In the genomic region with DNA sequence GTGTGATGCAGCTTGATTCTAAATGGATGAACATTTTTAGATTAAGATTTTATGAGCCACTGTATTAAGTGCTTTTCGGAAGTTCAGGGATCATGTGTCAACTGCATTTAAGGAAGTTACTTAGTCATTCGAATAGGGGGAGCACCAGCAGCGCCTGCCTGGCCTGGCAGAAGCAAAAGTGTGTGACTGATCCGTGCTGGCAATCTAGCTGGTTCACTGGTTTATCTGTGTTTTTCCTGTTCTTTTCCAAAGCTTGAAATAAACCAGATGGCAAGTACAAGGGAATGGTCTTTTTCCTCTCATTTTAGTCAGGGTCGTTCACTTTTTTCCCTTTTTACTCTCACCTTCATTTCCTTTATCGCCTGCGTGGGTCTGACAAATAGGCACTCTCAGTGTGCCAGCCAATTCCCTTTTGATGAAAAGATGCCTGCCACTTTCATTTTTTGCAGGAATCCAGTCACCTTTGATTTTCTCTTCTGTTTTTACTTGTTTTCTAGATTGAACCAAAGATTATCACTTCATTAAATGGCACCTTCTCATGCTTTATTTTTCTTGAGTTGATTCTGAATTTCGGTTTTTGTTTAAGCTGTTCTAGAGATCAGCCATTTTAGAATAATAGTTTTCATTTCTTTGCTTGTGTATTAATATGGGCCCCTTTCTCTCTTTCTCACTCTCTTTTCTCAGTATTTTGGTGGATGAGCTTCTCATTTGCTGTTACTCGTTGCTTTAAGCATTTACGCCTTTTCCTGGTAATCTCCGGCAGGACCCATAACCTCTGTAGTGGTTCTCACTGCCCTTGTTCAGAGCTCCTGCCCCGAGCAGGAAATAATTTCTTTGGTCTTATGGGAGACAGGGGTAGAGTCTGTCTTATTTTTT, we compare ENCODE assay signal across 8 cellular contexts. TPM values are rescaled to one million over a fixed set of nuclear protein-coding genes. Genes with fewer than 3 reads are reported as not detected.
DNase-seq lines count a peak whose midpoint lies in the region; ATAC-seq, FAIRE-seq and TF ChIP-seq lines count a peak whose summit lies in the region.

No MANE protein-coding gene starts in this region.

- H4K20me1 ChIP-seq in H1 (replicated peaks in 1 of 2; ENCODE audit: control insufficient read depth in 1 of 2, insufficient read depth in 2 of 2, low read length in 2 of 2), result no peaks in the 10 kb centered on the region

- H2BK5ac ChIP-seq in H1 (ENCODE audit: low read depth, low read length), result no peak overlapping the region

- FAIRE-seq in H1 (lab: Jason Lieb, UNC), result no peak

- H3K4me1 ChIP-seq in H1 (replicated peaks in 1 of 4; ENCODE audit: control insufficient read depth in 3 of 4, insufficient read depth in 4 of 4, low read length in 3 of 4) (peaks cover 8 to 20% (median 14%) of the 10 kb centered on the region in 4 experiments), suprapubic skin (peaks cover 77% of the 10 kb centered on the region)

- H3K4me3 ChIP-seq in MG63, result peak overlapping the region; percentile 27; the same call in 1 of the 2 replicates
- peak overlapping the region in 1 of 4 experiments; percentile 13; a peak in 1 of 8 replicates for H3K4me3 ChIP-seq in H1 (ENCODE audit: extremely low read depth in 1 of 4, insufficient read depth in 2 of 4, low read depth in 3 of 4, low read length in 4 of 4)
- H3K4me3 ChIP-seq in suprapubic skin, result peak overlapping the region; percentile 89

- H3K14ac ChIP-seq in H1 (ENCODE audit: insufficient read length), result no peak overlapping the region

- H2BK12ac ChIP-seq in H1 (ENCODE audit: low read depth, low read length), result no peak overlapping the region

- H3K9me3 ChIP-seq in MG63 (no peaks in the 10 kb centered on the region), H1 (ENCODE audit: insufficient read depth in 2 of 2, low read depth in 1 of 2, low read length in 1 of 2) (no peaks in the 10 kb centered on the region), suprapubic skin (no peaks in the 10 kb centered on the region)

- no peak for TF ChIP-seq EP300 in H1 (IDR thresholded peaks at IDR 0.05; ENCODE audit: borderline replicate concordance in 1 of 2, low read depth in 2 of 2, low read length in 2 of 2)
- TF ChIP-seq EP300 in suprapubic skin (IDR thresholded peaks at IDR 0.05), result no peak

- POLR2A ChIA-PET in H1 (lab: Charles Lee; ENCODE audit: partially characterized antibody), result interaction anchor here (1.1 to 2.5 kb wide), 3 partner anchors 8 to 12 kb away, joined by 3 to 6 read pairs (median 4); no protein-coding TSS in a partner anchor

- H3K79me1 ChIP-seq in H1 (ENCODE audit: low read depth, low read length), result no peaks in the 10 kb centered on the region; the same call in 1 of the 2 replicates

- no peak overlapping the region for H4K8ac ChIP-seq in H1 (ENCODE audit: extremely low read depth, insufficient read depth, low read length)

- TF ChIP-seq CTCF in H1 (IDR thresholded peaks at IDR 0.05; ENCODE audit: control extremely low read depth in 1 of 3, insufficient read depth in 1 of 3, low read depth in 1 of 3, low read length in 3 of 3) (no peak), suprapubic skin (IDR thresholded peaks at IDR 0.05) (no peak)

- H3K4me2 ChIP-seq in H1 (ENCODE audit: insufficient read depth in 1 of 2, low read depth in 2 of 2, low read length in 2 of 2), result peak overlapping the region in 1 of 2 experiments; percentile 36; a peak in 1 of 4 replicates

- H3K36me3 ChIP-seq in MG63, result peaks cover 5% of the 10 kb centered on the region
- no peaks in the 10 kb centered on the region; a peak in 1 of 8 replicates for H3K36me3 ChIP-seq in H1 (ENCODE audit: control insufficient read depth in 2 of 4, insufficient read depth in 4 of 4, low read length in 3 of 4)
- H3K36me3 ChIP-seq in suprapubic skin, result peaks cover 6% of the 10 kb centered on the region

- WGBS in H1 (ENCODE audit: extremely low coverage in 1 of 2, insufficient coverage in 1 of 2, insufficient read length in 1 of 2, insufficient replicate concordance in 2 of 2, low coverage in 1 of 2, low lambda C conversion rate in 2 of 2, missing lambda C conversion rate in 1 of 2), 2 experiments, result 70% methylated on average over 12 of the region's 12 CpGs; no CpG with 5 or more reads in 1 of the 2 experiments
- 27% methylated on average over 12 of the region's 12 CpGs for WGBS in suprapubic skin

- no peak overlapping the region for H2BK15ac ChIP-seq in H1 (ENCODE audit: low read length)

- no peak overlapping the region for H4K5ac ChIP-seq in H1 (ENCODE audit: insufficient read length, low read depth, low read length)

- H3K27ac ChIP-seq in H1 (ENCODE audit: low read depth, low read length), result no peak overlapping the region
- H3K27ac ChIP-seq in suprapubic skin, result peak overlapping the region; percentile 93

- H3K18ac ChIP-seq in H1 (ENCODE audit: extremely low read depth, low read length), result no peak overlapping the region

- no peak overlapping the region for H3K4ac ChIP-seq in H1 (replicated peaks; ENCODE audit: insufficient read length, low read depth, low read length)

- peaks cover 0 to 9% of the 10 kb centered on the region in 2 experiments; a peak in 3 of 4 replicates for H3K79me2 ChIP-seq in H1 (ENCODE audit: control insufficient read depth in 1 of 2, insufficient read depth in 2 of 2, low read length in 2 of 2)

- 0 out of 2 replicates have a peak overlapping the region, but pooled peaks have one; percentile 16 for H2AFZ ChIP-seq in H1 (ENCODE audit: low read length)

- peak; percentile 66 for DNase-seq in GM03348 (ENCODE audit: low spot score)
- peak; percentile 88 for DNase-seq in MG63
- peak; percentile 19 for DNase-seq in activated CD4-positive, alpha-beta T cell treated with anti-CD3 and anti-CD28 coated beads for 1 hour
- no peak for DNase-seq in H1 (ENCODE audit: low read depth in 1 of 2, low spot score in 2 of 2)
- peak; percentile 73 for DNase-seq in mucosa of gallbladder (ENCODE audit: low spot score)
- no peak for DNase-seq in suprapubic skin (ENCODE audit: low spot score in 2 of 2)

- no peak for TF ChIP-seq RAD21 in H1 (IDR thresholded peaks at IDR 0.05 in 1 of 2, conservative IDR thresholded peaks at IDR 0.05 in 1 of 2; ENCODE audit: low read depth in 2 of 2, low read length in 2 of 2)

- H2BK120ac ChIP-seq in H1 (replicated peaks; ENCODE audit: low read depth, low read length), result no peak overlapping the region

- no peaks in the 10 kb centered on the region; the same call in 1 of the 2 replicates for H3K23me2 ChIP-seq in H1 (ENCODE audit: low read depth, low read length)

- H3K9ac ChIP-seq in H1 (replicated peaks in 1 of 4; ENCODE audit: extremely low read depth in 1 of 4, low read depth in 3 of 4, low read length in 3 of 4), result peak overlapping the region in 1 of 4 experiments; percentile 9; a peak in 1 of 7 replicates

- no peak overlapping the region for H3K23ac ChIP-seq in H1 (ENCODE audit: insufficient read length)

- no peak overlapping the region for H4K91ac ChIP-seq in H1 (replicated peaks; ENCODE audit: insufficient read length, low read length)

- H2AK5ac ChIP-seq in H1 (ENCODE audit: low read depth, low read length), result no peak overlapping the region

- CTCF ChIA-PET in H1 (lab: Charles Lee; ENCODE audit: partially characterized antibody), result interaction anchor here (1.0 to 6.0 kb wide), 13 partner anchors 8 to 87 kb away, joined by 3 to 40 read pairs (median 4); no protein-coding TSS in a partner anchor

- no peak overlapping the region for H2BK20ac ChIP-seq in H1 (ENCODE audit: low read length)

- no peak overlapping the region for H3K56ac ChIP-seq in H1 (replicated peaks; ENCODE audit: insufficient read length, low read depth, low read length)

- ATAC-seq in HG02973 (IDR thresholded peaks at IDR 0.05; ENCODE audit: unreplicated experiment) (no peak), HG03097 (IDR thresholded peaks at IDR 0.05; ENCODE audit: low FRiP score, unreplicated experiment) (no peak)

- H3K27me3 ChIP-seq in MG63 (no peaks in the 10 kb centered on the region), H1 (replicated peaks in 1 of 4; ENCODE audit: control insufficient read depth in 3 of 4, extremely low read depth in 1 of 4, insufficient read depth in 3 of 4, low read length in 3 of 4) (no peaks in the 10 kb centered on the region), suprapubic skin (no peaks in the 10 kb centered on the region)

- TF ChIP-seq POLR2A in H1 (IDR thresholded peaks at IDR 0.05; ENCODE audit: control extremely low read depth in 1 of 2, low read depth in 2 of 2, low read length in 2 of 2), result no peak
- peak in 1 of 2 donors; percentile 22 for TF ChIP-seq POLR2A in suprapubic skin (IDR thresholded peaks at IDR 0.05)

TF ChIP-seq in H1, 55 proteins besides CTCF, POLR2A, EP300 and RAD21 (continues in another document):
- TF ChIP-seq SIX5 (IDR thresholded peaks at IDR 0.05; ENCODE audit: low read depth, low read length), result no peak
- no peak for TF ChIP-seq SIRT6 (IDR thresholded peaks at IDR 0.05; ENCODE audit: low read length)
- TF ChIP-seq, protein P1, sequence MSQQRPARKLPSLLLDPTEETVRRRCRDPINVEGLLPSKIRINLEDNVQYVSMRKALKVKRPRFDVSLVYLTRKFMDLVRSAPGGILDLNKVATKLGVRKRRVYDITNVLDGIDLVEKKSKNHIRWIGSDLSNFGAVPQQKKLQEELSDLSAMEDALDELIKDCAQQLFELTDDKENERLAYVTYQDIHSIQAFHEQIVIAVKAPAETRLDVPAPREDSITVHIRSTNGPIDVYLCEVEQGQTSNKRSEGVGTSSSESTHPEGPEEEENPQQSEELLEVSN (IDR thresholded peaks at IDR 0.05), result no peak
- TF ChIP-seq BCL11A (IDR thresholded peaks at IDR 0.05; ENCODE audit: low read depth in 2 of 2, low read length in 2 of 2), result no peak
- no peak for TF ChIP-seq CHD1 (IDR thresholded peaks at IDR 0.05; ENCODE audit: low read depth, low read length)
- TF ChIP-seq RNF2 (IDR thresholded peaks at IDR 0.05; ENCODE audit: borderline replicate concordance, low read depth, low read length, missing control alignments, poor library complexity, severe bottlenecking), result no peak
- no peak for TF ChIP-seq NANOG (IDR thresholded peaks at IDR 0.05; ENCODE audit: insufficient read depth, low read depth, low read length, poor library complexity, severe bottlenecking)
- TF ChIP-seq KDM5A (IDR thresholded peaks at IDR 0.05; ENCODE audit: low read length), result no peak
- no peak for TF ChIP-seq NRF1 (IDR thresholded peaks at IDR 0.05; ENCODE audit: low read depth, low read length)
- TF ChIP-seq TEAD4 (IDR thresholded peaks at IDR 0.05; ENCODE audit: low read depth, low read length), result no peak

RNA-seq across cellular contexts. Expression of a gene that starts 2.8 kb away (rescaled TPM):
- 9.5 and 18.3 TPM in 2 replicates for total RNA-seq in MG63 (2014; rRNA removed; shearing (Covaris generic); ENCODE audit: low replicate concordance)
- total RNA-seq in H1 (2021; fragmentation: NEBNext Ultra II Directional; extraction: Animal tissue kit (Norgen Biotek cat#: 25700)), result 23.7 and 27.6 TPM in 2 replicates
- polyA plus RNA-seq in H1 (2011; rRNA removed), result 9.1 and 9.7 TPM in 2 replicates
- 11.2 TPM for polyA plus RNA-seq in H1 (2011; cell fraction: cytosol; rRNA removed)
- polyA plus RNA-seq in H1 (2011; cell fraction: nucleus; rRNA removed), result 16.6 TPM
- polyA plus RNA-seq in H1 (2012, experiment 1 of 2), result 9.4 to 15.8 TPM (median 15.5 TPM) in 4 replicates
- polyA plus RNA-seq in H1 (2012, experiment 2 of 2), result 1.7 TPM
- 13.6 TPM for polyA plus RNA-seq in H1 (2013, experiment 1 of 2)
- 16.3 TPM for polyA plus RNA-seq in H1 (2013, experiment 2 of 2)
- polyA minus RNA-seq in H1 (2011; rRNA and poly(A)+ RNA removed), result 78.4 and 110 TPM in 2 replicates
- polyA minus RNA-seq in H1 (2011; cell fraction: cytosol; rRNA and poly(A)+ RNA removed), result 11.8 TPM
- 26.8 TPM for polyA minus RNA-seq in H1 (2011; cell fraction: nucleus; rRNA and poly(A)+ RNA removed)
- total RNA-seq in mucosa of gallbladder (430 TPM), suprapubic skin (10 to 100 TPM; 38.0 to 78.0 (median 63.2) TPM)

Comparison
In these comparisons a context has a peak if more than half of its experiments do, and no peak if none do; other contexts are left out.
1. DNase-seq: peak in GM03348 (single experiment), MG63 (single experiment), activated CD4-positive, alpha-beta T cell treated with anti-CD3 and anti-CD28 coated beads for 1 hour (single experiment) and mucosa of gallbladder (single experiment); none in H1 (0 of 2) and suprapubic skin (0 of 2).